In the genomic region with DNA sequence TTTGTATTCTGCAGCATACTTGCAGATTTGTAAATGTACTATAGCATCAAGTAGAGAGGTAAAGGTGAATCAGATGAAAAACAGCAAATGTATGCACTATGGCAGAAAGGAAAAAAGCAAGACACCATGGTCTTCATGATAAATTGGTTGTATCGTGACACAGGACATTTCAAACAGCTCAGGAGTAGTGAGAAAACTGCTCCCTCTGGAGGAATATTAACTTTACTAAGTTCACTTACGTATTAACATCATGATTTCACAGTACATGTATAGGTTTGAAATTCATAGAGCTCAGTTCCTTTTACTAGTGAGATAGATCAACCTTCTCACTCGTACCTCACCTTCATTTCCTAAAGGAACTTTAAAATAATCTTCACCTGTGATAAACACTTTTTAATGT, we compare ENCODE assay signal across 16 cellular contexts. TPM values are rescaled to one million over a fixed set of nuclear protein-coding genes. Genes with fewer than 3 reads are reported as not detected.
DNase-seq lines count a peak whose midpoint lies in the region; ATAC-seq and TF ChIP-seq lines count a peak whose summit lies in the region.
"Had no signal": no experiment of that assay in that cellular context is flagged by ENCODE, and none has a peak within 500 bp of the region (broad histone marks: within the 10 kb centered on the region; RNA-seq: fewer than 3 reads in every experiment).

No MANE protein-coding gene starts in this region.

- peak in 3 of 6 experiments; percentile 38 to 54 (median 44) for TF ChIP-seq CTCF in thyroid gland (IDR thresholded peaks at IDR 0.05)

- no peak for ATAC-seq in activated naive CD8-positive, alpha-beta T cell treated with anti-CD3 and anti-CD28 coated beads, Interleukin-2, amount 50 U/mL, for 24 hours
- no peak for ATAC-seq in naive thymus-derived CD4-positive, alpha-beta T cell

- H3K36me3 ChIP-seq in thyroid gland: peaks cover 15 to 17% of the 10 kb centered on the region in 2 donors
- H3K36me3 ChIP-seq in naive thymus-derived CD4-positive, alpha-beta T cell (ENCODE audit: control insufficient read depth in 2 of 3, insufficient read depth in 3 of 3, low read length in 3 of 3): peaks cover 5 to 30% (median 13%) of the 10 kb centered on the region in 3 experiments
- peaks cover 11% of the 10 kb centered on the region for H3K36me3 ChIP-seq in H7 (replicated peaks; ENCODE audit: control insufficient read depth, insufficient read depth, low read length)
- H3K36me3 ChIP-seq: prostate gland had no signal

- H3K4me3 Mint-ChIP-seq in activated T-cell treated with anti-CD3 and anti-CD28 coated beads, Interleukin-2, amount 50 U/mL, for 24 hours: no peak overlapping the region
- H3K4me3 Mint-ChIP-seq in activated naive CD8-positive, alpha-beta T cell treated with anti-CD3 and anti-CD28 coated beads, Interleukin-2, amount 50 U/mL, for 24 hours: no peak overlapping the region
- no peak overlapping the region for H3K4me3 Mint-ChIP-seq in naive thymus-derived CD4-positive, alpha-beta T cell
- H3K4me3 Mint-ChIP-seq: T-helper 1 cell treated with Interleukin-12 subunit alpha and Interleukin-12 subunit beta and Interleukin-4 antibody, amounts not matched to agents 30 μg/mL and 1 μg/mL, for 36 hours had no signal

- DNase-seq in activated T-cell treated with anti-CD3 and anti-CD28 coated beads, Interleukin-2, amount 50 U/mL, for 24 hours: no peak
- DNase-seq in activated T-cell treated with anti-CD3 and anti-CD28 coated beads, Interleukin-2, amount 50 U/mL, for 1 hour: no peak
- peak; percentile 22 for DNase-seq in MV-4-11 (lab: John Stamatoyannopoulos, UW)
- DNase-seq in activated naive CD8-positive, alpha-beta T cell treated with anti-CD3 and anti-CD28 coated beads, Interleukin-2, amount 50 U/mL, for 24 hours: no peak
- DNase-seq in thyroid gland: no peak
- no peak for DNase-seq in naive thymus-derived CD4-positive, alpha-beta T cell
- DNase-seq in NOMO-1 treated with DMSO at 0.1 percent for 48 hours (lab: John Stamatoyannopoulos, UW; ENCODE audit: unreplicated experiment): no peak
- no peak for DNase-seq in H7
- DNase-seq: activated CD4-positive, alpha-beta T cell treated with anti-CD3 and anti-CD28 coated beads for 4 hours; adrenal gland; BE2C; islet precursor cell; NCI-H2171 treated with DMSO at 0.1 percent for 48 hours had no signal

- H3K27me3 ChIP-seq in thyroid gland (no peaks in the 10 kb centered on the region), H7 (ENCODE audit: control insufficient read depth, insufficient read depth, low read length) (no peaks in the 10 kb centered on the region)
- no peaks in the 10 kb centered on the region for H3K27me3 ChIP-seq in naive thymus-derived CD4-positive, alpha-beta T cell (ENCODE audit: control insufficient read depth in 2 of 2, insufficient read depth in 2 of 2, low read length in 2 of 2)
- H3K27me3 ChIP-seq: adrenal gland, BE2C had no signal

- CTCF ChIA-PET in naive thymus-derived CD4-positive, alpha-beta T cell (lab: Charles Lee): no interaction called here

- no peaks in the 10 kb centered on the region for H3K27me3 Mint-ChIP-seq in activated T-cell treated with anti-CD3 and anti-CD28 coated beads, Interleukin-2, amount 50 U/mL, for 24 hours
- H3K27me3 Mint-ChIP-seq in activated naive CD8-positive, alpha-beta T cell treated with anti-CD3 and anti-CD28 coated beads, Interleukin-2, amount 50 U/mL, for 24 hours: no peaks in the 10 kb centered on the region
- H3K27me3 Mint-ChIP-seq in naive thymus-derived CD4-positive, alpha-beta T cell: no peaks in the 10 kb centered on the region

- H3K27ac Mint-ChIP-seq in activated T-cell treated with anti-CD3 and anti-CD28 coated beads, Interleukin-2, amount 50 U/mL, for 24 hours: peak overlapping the region; percentile 54
- H3K27ac Mint-ChIP-seq in activated naive CD8-positive, alpha-beta T cell treated with anti-CD3 and anti-CD28 coated beads, Interleukin-2, amount 50 U/mL, for 24 hours: peak overlapping the region; percentile 2
- H3K27ac Mint-ChIP-seq in naive thymus-derived CD4-positive, alpha-beta T cell: no peak overlapping the region
- H3K27ac Mint-ChIP-seq: T-helper 1 cell treated with Interleukin-12 subunit alpha and Interleukin-12 subunit beta and Interleukin-4 antibody, amounts not matched to agents 30 μg/mL and 1 μg/mL, for 36 hours had no signal

- H3K9me3 Mint-ChIP-seq in activated T-cell treated with anti-CD3 and anti-CD28 coated beads, Interleukin-2, amount 50 U/mL, for 24 hours: no peaks in the 10 kb centered on the region
- H3K9me3 Mint-ChIP-seq in activated naive CD8-positive, alpha-beta T cell treated with anti-CD3 and anti-CD28 coated beads, Interleukin-2, amount 50 U/mL, for 24 hours: no peaks in the 10 kb centered on the region
- no peaks in the 10 kb centered on the region for H3K9me3 Mint-ChIP-seq in naive thymus-derived CD4-positive, alpha-beta T cell
- H3K9me3 Mint-ChIP-seq: T-helper 1 cell treated with Interleukin-12 subunit alpha and Interleukin-12 subunit beta and Interleukin-4 antibody, amounts not matched to agents 30 μg/mL and 1 μg/mL, for 36 hours had no signal

- intact Hi-C loops in thyroid gland (cut with DNase I): no loop called here
- intact Hi-C loops in naive thymus-derived CD4-positive, alpha-beta T cell (cut with micrococcal nuclease): loop anchor here in 1 of 2 donors (10.0 kb wide), 1 partner anchor 779 kb away; the partner anchor contains the start of gene INSM2

- H3K9me3 ChIP-seq in thyroid gland: no peaks in the 10 kb centered on the region
- no peaks in the 10 kb centered on the region for H3K9me3 ChIP-seq in naive thymus-derived CD4-positive, alpha-beta T cell (ENCODE audit: control insufficient read depth in 2 of 3, low read length in 3 of 3)
- H3K9me3 ChIP-seq: adrenal gland, BE2C, prostate gland had no signal

- peaks cover 48% of the 10 kb centered on the region for H3K4me1 Mint-ChIP-seq in activated T-cell treated with anti-CD3 and anti-CD28 coated beads, Interleukin-2, amount 50 U/mL, for 24 hours (ENCODE audit: low read depth)
- H3K4me1 Mint-ChIP-seq in activated naive CD8-positive, alpha-beta T cell treated with anti-CD3 and anti-CD28 coated beads, Interleukin-2, amount 50 U/mL, for 24 hours: peaks cover 49% of the 10 kb centered on the region
- peaks cover 5 to 37% (median 35%) of the 10 kb centered on the region in 7 donors for H3K4me1 Mint-ChIP-seq in naive thymus-derived CD4-positive, alpha-beta T cell

- H3K4me3 ChIP-seq in thyroid gland (replicated peaks in 1 of 3) (no peak overlapping the region), H7 (ENCODE audit: insufficient read depth, low read depth, low read length) (no peak overlapping the region)
- no peak overlapping the region for H3K4me3 ChIP-seq in naive thymus-derived CD4-positive, alpha-beta T cell (ENCODE audit: low read length)
- H3K4me3 ChIP-seq: adrenal gland, prostate gland had no signal

- TF ChIP-seq POLR2A in thyroid gland (IDR thresholded peaks at IDR 0.05): no peak

- POLR2A ChIA-PET in naive thymus-derived CD4-positive, alpha-beta T cell (lab: Charles Lee): no interaction called here

- peak overlapping the region in 2 of 3 donors; percentile 22 to 98 for H3K27ac ChIP-seq in thyroid gland
- H3K27ac ChIP-seq in naive thymus-derived CD4-positive, alpha-beta T cell (ENCODE audit: low read depth, low read length): no peak overlapping the region
- H3K27ac ChIP-seq: adrenal gland, HL-60, prostate gland had no signal

- H3K36me3 Mint-ChIP-seq in activated T-cell treated with anti-CD3 and anti-CD28 coated beads, Interleukin-2, amount 50 U/mL, for 24 hours (ENCODE audit: low read depth): peaks cover 64% of the 10 kb centered on the region
- peaks cover 42% of the 10 kb centered on the region for H3K36me3 Mint-ChIP-seq in activated naive CD8-positive, alpha-beta T cell treated with anti-CD3 and anti-CD28 coated beads, Interleukin-2, amount 50 U/mL, for 24 hours (ENCODE audit: low read depth)
- peaks cover 18 to 38% (median 28%) of the 10 kb centered on the region in 5 donors for H3K36me3 Mint-ChIP-seq in naive thymus-derived CD4-positive, alpha-beta T cell

- peaks cover 19 to 23% of the 10 kb centered on the region in 2 donors for H3K4me1 ChIP-seq in thyroid gland
- peaks cover 0 to 3% of the 10 kb centered on the region in 2 donors for H3K4me1 ChIP-seq in naive thymus-derived CD4-positive, alpha-beta T cell (ENCODE audit: control insufficient read depth in 2 of 2, insufficient read depth in 2 of 2, low read length in 2 of 2)
- H3K4me1 ChIP-seq: BE2C, prostate gland had no signal

- 57 to 61% methylated on average over 3 of the region's 3 CpGs for WGBS in thyroid gland, 2 donors

RNA-seq across cellular contexts. Expression of gene MBIP, which starts 6.5 kb away (rescaled TPM):
- 100 to 1,000 TPM in 1 of 4 donors, 10 to 100 TPM in 3; 80.5 to 163 (median 87.3) TPM for total RNA-seq in thyroid gland
- 10 to 100 TPM; 22.5 to 42.7 (median 24.6) TPM for total RNA-seq in naive thymus-derived CD4-positive, alpha-beta T cell
- polyA plus RNA-seq in naive thymus-derived CD4-positive, alpha-beta T cell: 10 to 100 TPM; 24.7 to 29.3 TPM
- total RNA-seq in H7 (2014; rRNA removed; shearing (Covaris generic)): 7.6 and 10.4 TPM in 2 replicates

Comparison
In these comparisons a context has a peak if more than half of its experiments do, and no peak if none do; other contexts are left out.
1. H3K27ac Mint-ChIP-seq: peak in activated T-cell treated with anti-CD3 and anti-CD28 coated beads, Interleukin-2, amount 50 U/mL, for 24 hours (single experiment) and activated naive CD8-positive, alpha-beta T cell treated with anti-CD3 and anti-CD28 coated beads, Interleukin-2, amount 50 U/mL, for 24 hours (single experiment); none in naive thymus-derived CD4-positive, alpha-beta T cell (0 of 9).